ENCODE assay signal across 24 cellular contexts in the genomic region with DNA sequence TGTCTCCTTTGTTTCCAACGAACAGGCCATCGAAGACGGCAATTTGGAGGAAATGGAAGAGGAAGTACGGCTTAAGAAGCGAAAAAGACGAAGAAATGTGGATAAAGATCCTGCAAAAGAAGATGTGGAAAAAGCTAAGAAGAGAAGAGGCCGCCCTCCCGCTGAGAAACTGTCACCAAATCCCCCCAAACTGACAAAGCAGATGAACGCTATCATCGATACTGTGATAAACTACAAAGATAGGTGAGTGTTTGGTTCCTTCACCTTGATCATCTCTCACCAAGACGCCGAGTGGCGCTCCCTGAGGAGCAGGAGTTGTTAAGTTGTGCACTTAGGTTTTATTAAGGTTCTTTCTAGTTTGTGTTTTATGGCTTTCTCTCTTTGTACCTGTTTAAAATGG.
"Had no signal": no experiment of that assay in that cellular context is flagged by ENCODE, and none has a peak within 500 bp of the region (broad histone marks: within the 10 kb centered on the region; RNA-seq: fewer than 3 reads in every experiment).

No MANE protein-coding gene starts in this region.

- H3K27ac Mint-ChIP-seq: activated CD4-positive, alpha-beta T cell treated with anti-CD3 and anti-CD28 coated beads, Interleukin-2, amount 10 ng/mL, durations not matched to agents 24 days and 14 days; activated CD8-positive, alpha-beta memory T cell treated with anti-CD3 and anti-CD28 coated beads, Interleukin-2, amount 10 ng/mL, durations not matched to agents 7 days and 5 days; activated CD8-positive, alpha-beta T cell treated with anti-CD3 and anti-CD28 coated beads for 36 hours; activated naive CD4-positive, alpha-beta T cell treated with anti-CD3 and anti-CD28 coated beads, Interleukin-2, amount 10 ng/mL, durations not matched to agents 7 days and 5 days; T-helper 17 cell; type B pancreatic cell had no signal

- H3K9me3 ChIP-seq: adrenal gland, ascending aorta, left ventricle myocardium inferior, ovary, prostate gland, spleen, thoracic aorta, vagina had no signal

- H3K27me3 ChIP-seq: adrenal gland, ascending aorta, hepatocyte, ovary, spleen, vagina had no signal

- H3K4me2 ChIP-seq: hepatocyte had no signal

- ATAC-seq: activated CD8-positive, alpha-beta memory T cell treated with anti-CD3 and anti-CD28 coated beads, Interleukin-2, amount 10 ng/mL, durations not matched to agents 7 days and 5 days; activated CD8-positive, alpha-beta T cell treated with anti-CD3 and anti-CD28 coated beads for 36 hours; esophagus mucosa; T-helper 17 cell had no signal

- H3K9me3 Mint-ChIP-seq: activated CD4-positive, alpha-beta T cell treated with anti-CD3 and anti-CD28 coated beads, Interleukin-2, amount 10 ng/mL, durations not matched to agents 24 days and 14 days; activated CD8-positive, alpha-beta T cell treated with anti-CD3 and anti-CD28 coated beads for 36 hours; activated naive CD4-positive, alpha-beta T cell treated with anti-CD3 and anti-CD28 coated beads, Interleukin-2, amount 10 ng/mL, durations not matched to agents 7 days and 5 days; type B pancreatic cell had no signal

- H3K27me3 Mint-ChIP-seq: activated CD4-positive, alpha-beta T cell treated with anti-CD3 and anti-CD28 coated beads, Interleukin-2, amount 10 ng/mL, durations not matched to agents 24 days and 14 days; activated CD8-positive, alpha-beta memory T cell treated with anti-CD3 and anti-CD28 coated beads, Interleukin-2, amount 10 ng/mL, durations not matched to agents 7 days and 5 days; activated CD8-positive, alpha-beta T cell treated with anti-CD3 and anti-CD28 coated beads for 36 hours; activated naive CD4-positive, alpha-beta T cell treated with anti-CD3 and anti-CD28 coated beads, Interleukin-2, amount 10 ng/mL, durations not matched to agents 7 days and 5 days; T-helper 17 cell; type B pancreatic cell had no signal

- H3K4me3 Mint-ChIP-seq: activated CD4-positive, alpha-beta T cell treated with anti-CD3 and anti-CD28 coated beads, Interleukin-2, amount 10 ng/mL, durations not matched to agents 24 days and 14 days; activated CD8-positive, alpha-beta memory T cell treated with anti-CD3 and anti-CD28 coated beads, Interleukin-2, amount 10 ng/mL, durations not matched to agents 7 days and 5 days; activated CD8-positive, alpha-beta T cell treated with anti-CD3 and anti-CD28 coated beads for 36 hours; activated naive CD4-positive, alpha-beta T cell treated with anti-CD3 and anti-CD28 coated beads, Interleukin-2, amount 10 ng/mL, durations not matched to agents 7 days and 5 days; T-helper 17 cell; type B pancreatic cell had no signal

- H3K4me3 ChIP-seq: adrenal gland, hepatocyte, left ventricle myocardium inferior, ovary, prostate gland, spleen, thoracic aorta, vagina had no signal

- H3K4me1 ChIP-seq: prostate gland had no signal

- H3K36me3 ChIP-seq: ovary, prostate gland, thoracic aorta, vagina had no signal

- H3K27ac ChIP-seq: ascending aorta, hepatocyte, left ventricle myocardium inferior, prostate gland, thoracic aorta had no signal

- DNase-seq: activated CD4-positive, alpha-beta T cell treated with anti-CD3 and anti-CD28 coated beads, Interleukin-2, amount 10 ng/mL, durations not matched to agents 24 days and 14 days; activated CD8-positive, alpha-beta memory T cell treated with anti-CD3 and anti-CD28 coated beads, Interleukin-2, amount 10 ng/mL, durations not matched to agents 7 days and 5 days; activated CD8-positive, alpha-beta T cell treated with anti-CD3 and anti-CD28 coated beads for 36 hours; activated effector memory CD4-positive, alpha-beta T cell treated with anti-CD3 and anti-CD28 coated beads, Interleukin-2, amount 50 U/mL, for 16 hours; activated naive CD4-positive, alpha-beta T cell treated with anti-CD3 and anti-CD28 coated beads, Interleukin-2, amount 10 ng/mL, durations not matched to agents 7 days and 5 days; activated T-cell treated with anti-CD3 and anti-CD28 coated beads for 4 hours; adrenal gland; central memory CD4-positive, alpha-beta T cell; dermis blood vessel endothelial cell; effector CD8-positive, alpha-beta T cell; foreskin melanocyte; left ventricle myocardium inferior; ovary; spleen; stimulated activated CD4-positive, alpha-beta T cell treated with anti-CD3 and anti-CD28 coated beads, Interleukin-4, amount 100 ng/mL, for 1 hour; stimulated activated naive CD4-positive, alpha-beta T cell treated with Interleukin-2 at 50 U/mL for 16 hours; T-helper 17 cell had no signal
